In genomic region chr16:50296807-50297206, GRCh38 we compare ENCODE assay signal across 18 cellular contexts. TPM values are rescaled to one million over a fixed set of nuclear protein-coding genes. Genes with fewer than 3 reads are reported as not detected.
A peak's percentile ranks its signal among the peaks of the same experiment; 100 is the strongest.
DNase-seq lines count a peak whose midpoint lies in the region; ATAC-seq and TF ChIP-seq lines count a peak whose summit lies in the region.
"Had no signal": no experiment of that assay in that cellular context is flagged by ENCODE, and none has a peak within 500 bp of the region (broad histone marks: within the 10 kb centered on the region; RNA-seq: fewer than 3 reads in every experiment).

No MANE protein-coding gene starts in this region.

- H3K4me3 ChIP-seq in heart left ventricle (no peak overlapping the region), right atrium auricular region (no peak overlapping the region), RWPE2 (ENCODE audit: severe bottlenecking) (no peak overlapping the region), upper lobe of right lung (no peak overlapping the region)
- H3K4me3 ChIP-seq: esophagus squamous epithelium, HAP-1, neural progenitor cell had no signal

- H3K9me3 Mint-ChIP-seq in memory B cell, result no peaks in the 10 kb centered on the region
- no peaks in the 10 kb centered on the region for H3K9me3 Mint-ChIP-seq in activated CD8-positive, alpha-beta memory T cell treated with anti-CD3 and anti-CD28 coated beads, Interleukin-2, amount 10 ng/mL, durations not matched to agents 7 days and 5 days (ENCODE audit: low read depth)
- H3K9me3 Mint-ChIP-seq: activated CD4-positive, alpha-beta T cell treated with anti-CD3 and anti-CD28 coated beads, Interleukin-2, amount 10 ng/mL, durations not matched to agents 7 days and 5 days; neural progenitor cell had no signal

- no peak overlapping the region for H3K4me3 Mint-ChIP-seq in memory B cell
- no peak overlapping the region for H3K4me3 Mint-ChIP-seq in activated CD8-positive, alpha-beta memory T cell treated with anti-CD3 and anti-CD28 coated beads, Interleukin-2, amount 10 ng/mL, durations not matched to agents 7 days and 5 days
- H3K4me3 Mint-ChIP-seq: activated CD4-positive, alpha-beta T cell treated with anti-CD3 and anti-CD28 coated beads, Interleukin-2, amount 10 ng/mL, durations not matched to agents 7 days and 5 days; neural progenitor cell had no signal

- peaks cover 0 to 7% (median 0%) of the 10 kb centered on the region in 12 donors for H3K4me1 ChIP-seq in heart left ventricle
- H3K4me1 ChIP-seq in right atrium auricular region, result peaks cover 0 to 3% of the 10 kb centered on the region in 2 donors
- peaks cover 4% of the 10 kb centered on the region for H3K4me1 ChIP-seq in RWPE2 (ENCODE audit: insufficient read depth, poor library complexity, severe bottlenecking)
- H3K4me1 ChIP-seq in upper lobe of right lung, result peaks cover 9% of the 10 kb centered on the region
- H3K4me1 ChIP-seq: HAP-1, neural progenitor cell had no signal

- ATAC-seq in heart left ventricle (no peak), RWPE2 (ENCODE audit: low read depth) (no peak), memory B cell (ENCODE audit: low read depth) (no peak), upper lobe of right lung (no peak), HG03354 (IDR thresholded peaks at IDR 0.05; ENCODE audit: poor library complexity, severe bottlenecking, unreplicated experiment) (no peak)
- no peak for ATAC-seq in activated CD8-positive, alpha-beta memory T cell treated with anti-CD3 and anti-CD28 coated beads, Interleukin-2, amount 10 ng/mL, durations not matched to agents 7 days and 5 days

- no peaks in the 10 kb centered on the region for H3K27me3 ChIP-seq in heart left ventricle
- H3K27me3 ChIP-seq in right atrium auricular region, result no peaks in the 10 kb centered on the region
- H3K27me3 ChIP-seq in RWPE2 (ENCODE audit: insufficient read depth, poor library complexity, severe bottlenecking), result no peaks in the 10 kb centered on the region
- H3K27me3 ChIP-seq in upper lobe of right lung, result no peaks in the 10 kb centered on the region
- H3K27me3 ChIP-seq: esophagus squamous epithelium, neural progenitor cell had no signal

- intact Hi-C loops in heart left ventricle (cut with DNase I) (no loop called here), upper lobe of right lung (cut with DNase I) (no loop called here)

- TF ChIP-seq CTCF in heart left ventricle (IDR thresholded peaks at IDR 0.05) (no peak), right atrium auricular region (IDR thresholded peaks at IDR 0.05) (no peak), RWPE2 (IDR thresholded peaks at IDR 0.05; ENCODE audit: poor library complexity, severe bottlenecking) (no peak), upper lobe of right lung (IDR thresholded peaks at IDR 0.05) (no peak)

- peaks cover 7% of the 10 kb centered on the region for H3K4me1 Mint-ChIP-seq in memory B cell
- H3K4me1 Mint-ChIP-seq in activated CD8-positive, alpha-beta memory T cell treated with anti-CD3 and anti-CD28 coated beads, Interleukin-2, amount 10 ng/mL, durations not matched to agents 7 days and 5 days, result peaks cover 3% of the 10 kb centered on the region

- H3K27ac ChIP-seq in heart left ventricle (no peak overlapping the region), right atrium auricular region (no peak overlapping the region), RWPE2 (ENCODE audit: poor library complexity, severe bottlenecking) (no peak overlapping the region), upper lobe of right lung (no peak overlapping the region)
- H3K27ac ChIP-seq: esophagus squamous epithelium, neural progenitor cell had no signal

- POLR2A ChIA-PET in HEK293T (lab: Yijun Ruan, JAX), result no interaction called here

- peak in 3 of 5 donors; percentile 4 to 42 (median 17) for DNase-seq in heart left ventricle
- no peak for DNase-seq in right atrium auricular region (ENCODE audit: low spot score)
- peak; percentile 60 for DNase-seq in RWPE2 (ENCODE audit: low spot score)
- no peak for DNase-seq in memory B cell (ENCODE audit: low spot score in 2 of 2)
- peak; percentile 35 for DNase-seq in upper lobe of right lung
- no peak for DNase-seq in HEK293T (ENCODE audit: extremely low spot score)
- no peak for DNase-seq in activated CD8-positive, alpha-beta memory T cell treated with anti-CD3 and anti-CD28 coated beads, Interleukin-2, amount 10 ng/mL, durations not matched to agents 7 days and 5 days
- DNase-seq: activated CD4-positive, alpha-beta T cell treated with anti-CD3 and anti-CD28 coated beads, Interleukin-2, amount 10 ng/mL, durations not matched to agents 7 days and 5 days; activated CD8-positive, alpha-beta memory T cell treated with anti-CD3 and anti-CD28 coated beads, Interleukin-2, amount 50 U/mL, for 48 hours; activated gamma-delta T cell; esophagus squamous epithelium; Kasumi-1; midbrain; NCI-H2029 treated with DMSO at 0.1 percent for 48 hours; stimulated activated CD4-positive, alpha-beta T cell treated with anti-CD3 and anti-CD28 coated beads, Interleukin-4, amount 100 ng/mL, for 4 hours had no signal

- WGBS in heart left ventricle, 4 donors, result 81 to 90% (median 88%) methylated on average over 2 of the region's 2 CpGs

- H3K9me3 ChIP-seq in heart left ventricle (no peaks in the 10 kb centered on the region), right atrium auricular region (no peaks in the 10 kb centered on the region), RWPE2 (ENCODE audit: severe bottlenecking) (no peaks in the 10 kb centered on the region), upper lobe of right lung (no peaks in the 10 kb centered on the region)
- H3K9me3 ChIP-seq: esophagus squamous epithelium, HAP-1 had no signal

- peaks cover 15% of the 10 kb centered on the region for H3K36me3 Mint-ChIP-seq in memory B cell
- peaks cover 23% of the 10 kb centered on the region for H3K36me3 Mint-ChIP-seq in activated CD8-positive, alpha-beta memory T cell treated with anti-CD3 and anti-CD28 coated beads, Interleukin-2, amount 10 ng/mL, durations not matched to agents 7 days and 5 days
- H3K36me3 Mint-ChIP-seq: neural progenitor cell had no signal

- H3K27ac Mint-ChIP-seq in memory B cell, result peak overlapping the region; percentile 20
- no peak overlapping the region for H3K27ac Mint-ChIP-seq in activated CD8-positive, alpha-beta memory T cell treated with anti-CD3 and anti-CD28 coated beads, Interleukin-2, amount 10 ng/mL, durations not matched to agents 7 days and 5 days
- H3K27ac Mint-ChIP-seq: activated CD4-positive, alpha-beta T cell treated with anti-CD3 and anti-CD28 coated beads, Interleukin-2, amount 10 ng/mL, durations not matched to agents 7 days and 5 days; neural progenitor cell had no signal

- H3K36me3 ChIP-seq in heart left ventricle (peaks cover 0 to 100% (median 0%) of the 10 kb centered on the region in 9 donors), right atrium auricular region (no peaks in the 10 kb centered on the region), RWPE2 (ENCODE audit: low read depth) (no peaks in the 10 kb centered on the region), upper lobe of right lung (peaks cover 62% of the 10 kb centered on the region)
- H3K36me3 ChIP-seq: neural progenitor cell had no signal

- H3K27me3 Mint-ChIP-seq in memory B cell, result no peaks in the 10 kb centered on the region
- H3K27me3 Mint-ChIP-seq in activated CD8-positive, alpha-beta memory T cell treated with anti-CD3 and anti-CD28 coated beads, Interleukin-2, amount 10 ng/mL, durations not matched to agents 7 days and 5 days, result no peaks in the 10 kb centered on the region
- H3K27me3 Mint-ChIP-seq: activated CD4-positive, alpha-beta T cell treated with anti-CD3 and anti-CD28 coated beads, Interleukin-2, amount 10 ng/mL, durations not matched to agents 7 days and 5 days had no signal

- CTCF ChIA-PET in HEK293T (lab: Yijun Ruan, JAX), result interaction anchor here (1.1 kb wide), 1 partner anchor 272 kb away, joined by 3 read pairs; the partner anchor contains the start of gene CNEP1R1
- CTCF ChIA-PET in activated CD8-positive, alpha-beta memory T cell treated with anti-CD3 and anti-CD28 coated beads, Interleukin-2, amount 10 ng/mL, durations not matched to agents 7 days and 5 days (lab: Charles Lee), result interaction anchor here (0.9 to 1.6 kb wide), 3 partner anchors 14 to 29 kb away, joined by 3 to 6 read pairs (median 4); no protein-coding TSS in a partner anchor

- no peak for TF ChIP-seq POLR2A in heart left ventricle (IDR thresholded peaks at IDR 0.05)

TF ChIP-seq in HEK293T, 16 proteins besides CTCF, POLR2A, EP300 and RAD21:
- TF ChIP-seq SP1 (IDR thresholded peaks at IDR 0.05) (no peak), TARDBP (IDR thresholded peaks at IDR 0.05) (no peak), ELF4 (IDR thresholded peaks at IDR 0.05) (no peak), FOXK2 (IDR thresholded peaks at IDR 0.05) (no peak), HDGF (IDR thresholded peaks at IDR 0.05; ENCODE audit: borderline replicate concordance) (no peak), FOXM1 (IDR thresholded peaks at IDR 0.05; ENCODE audit: borderline replicate concordance) (no peak), LEF1 (IDR thresholded peaks at IDR 0.05; ENCODE audit: borderline replicate concordance) (no peak)
- TF ChIP-seq, protein P1, sequence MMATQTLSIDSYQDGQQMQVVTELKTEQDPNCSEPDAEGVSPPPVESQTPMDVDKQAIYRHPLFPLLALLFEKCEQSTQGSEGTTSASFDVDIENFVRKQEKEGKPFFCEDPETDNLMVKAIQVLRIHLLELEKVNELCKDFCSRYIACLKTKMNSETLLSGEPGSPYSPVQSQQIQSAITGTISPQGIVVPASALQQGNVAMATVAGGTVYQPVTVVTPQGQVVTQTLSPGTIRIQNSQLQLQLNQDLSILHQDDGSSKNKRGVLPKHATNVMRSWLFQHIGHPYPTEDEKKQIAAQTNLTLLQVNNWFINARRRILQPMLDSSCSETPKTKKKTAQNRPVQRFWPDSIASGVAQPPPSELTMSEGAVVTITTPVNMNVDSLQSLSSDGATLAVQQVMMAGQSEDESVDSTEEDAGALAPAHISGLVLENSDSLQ (IDR thresholded peaks at IDR 0.05), result no peak

RNA-seq across cellular contexts. Expression of gene ADCY7, which starts 30.5 kb away (rescaled TPM):
- total RNA-seq in heart left ventricle (10 to 100 TPM in 3 of 9 donors, 1 to 10 TPM in 6; 3.2 to 46.7 (median 9.0) TPM), right atrium auricular region (10 to 100 TPM in 1 of 2 donors, 1 to 10 TPM in 1; 8.5 to 17.1 TPM), upper lobe of right lung (88.1 TPM)
- 1 to 10 TPM; 3.8 to 5.3 TPM for polyA plus RNA-seq in heart left ventricle
- 100 to 1,000 TPM; 131 to 232 TPM for total RNA-seq in activated CD8-positive, alpha-beta memory T cell treated with anti-CD3 and anti-CD28 coated beads, Interleukin-2, amount 10 ng/mL, durations not matched to agents 7 days and 5 days

Comparison
In these comparisons a context has a peak if more than half of its experiments do, and no peak if none do; other contexts are left out.
1. DNase-seq: peak in heart left ventricle (3 of 5), RWPE2 (single experiment) and upper lobe of right lung (single experiment); none in right atrium auricular region (single experiment), memory B cell (0 of 2), HEK293T (single experiment) and activated CD8-positive, alpha-beta memory T cell treated with anti-CD3 and anti-CD28 coated beads, Interleukin-2, amount 10 ng/mL, durations not matched to agents 7 days and 5 days (single experiment).